Comparison of ENCODE assay signal across 24 cellular contexts in genomic region chr7:35492451-35493175, GRCh38.
"Had no signal": no experiment of that assay in that cellular context is flagged by ENCODE, and none has a peak within 500 bp of the region (broad histone marks: within the 10 kb centered on the region; RNA-seq: fewer than 3 reads in every experiment).

No MANE protein-coding gene starts in this region.

- H3K4me1 Mint-ChIP-seq: activated naive CD4-positive, alpha-beta T cell treated with anti-CD3 and anti-CD28 coated beads, Interleukin-2, amount 50 U/mL, for 24 hours; immature natural killer cell had no signal

- DNase-seq: activated CD4-positive, alpha-beta T cell treated with anti-CD3 and anti-CD28 coated beads, Interleukin-2, amount 10 ng/mL, durations not matched to agents 7 days and 5 days; activated CD4-positive, CD25-positive, alpha-beta regulatory T cell treated with anti-CD3 and anti-CD28 coated beads, Interleukin-2, amount 50 U/mL, for 72 hours; activated CD8-positive, alpha-beta memory T cell treated with anti-CD3 and anti-CD28 coated beads, Interleukin-2, amount 10 ng/mL, durations not matched to agents 7 days and 5 days; activated CD8-positive, alpha-beta T cell treated with anti-CD3 and anti-CD28 coated beads for 36 hours; activated gamma-delta T cell treated with Interleukin-2 at 50 U/mL for 16 hours; activated T-cell treated with anti-CD3 and anti-CD28 coated beads for 4 hours; anterior cingulate cortex; body of pancreas; caudate nucleus; effector CD4-positive, alpha-beta T cell; erythroblast; foreskin keratinocyte; immature natural killer cell; kidney glomerular epithelial cell; stimulated activated CD4-positive, alpha-beta T cell treated with anti-CD3 and anti-CD28 coated beads, Interleukin-4, amount 100 ng/mL, for 1 hour; stimulated activated naive CD4-positive, alpha-beta T cell; testis had no signal

- H3K4me3 Mint-ChIP-seq: activated CD4-positive, alpha-beta T cell treated with anti-CD3 and anti-CD28 coated beads, Interleukin-2, amount 10 ng/mL, durations not matched to agents 7 days and 5 days; activated CD8-positive, alpha-beta memory T cell treated with anti-CD3 and anti-CD28 coated beads, Interleukin-2, amount 10 ng/mL, durations not matched to agents 7 days and 5 days; activated CD8-positive, alpha-beta T cell treated with anti-CD3 and anti-CD28 coated beads for 36 hours; activated naive CD4-positive, alpha-beta T cell treated with anti-CD3 and anti-CD28 coated beads, Interleukin-2, amount 50 U/mL, for 24 hours; activated T-helper 1 cell treated with anti-CD3 and anti-CD28 coated beads, Interleukin-12 subunit alpha, Interleukin-12 subunit beta, Interleukin-2, Interleukin-4 antibody, amounts not matched to agents 30 ng/mL and 10 ng/mL and 1 ng/mL, durations not matched to agents 14 hours and 24 hours and 36 hours; dendritic cell treated with granulocyte-macrophage colony-stimulating factor and Interleukin-4, amounts not matched to agents 40 ng/mL and 50 ng/mL, for 4 days; immature natural killer cell; memory B cell; natural killer cell treated with Interleukin-12 subunit alpha and Interleukin-12 subunit beta and Interleukin-15 and Interleukin-18, amount 100 ng/mL, for 72 hours; T-helper 2 cell treated with Interferon-gamma antibody and Interleukin-4, amounts not matched to agents 5 μg/mL and 100 μg/mL, for 36 hours; type B pancreatic cell had no signal

- H3K27me3 Mint-ChIP-seq: activated naive CD4-positive, alpha-beta T cell treated with anti-CD3 and anti-CD28 coated beads, Interleukin-2, amount 50 U/mL, for 24 hours had no signal

- ATAC-seq: activated CD8-positive, alpha-beta memory T cell treated with anti-CD3 and anti-CD28 coated beads, Interleukin-2, amount 10 ng/mL, durations not matched to agents 7 days and 5 days; activated CD8-positive, alpha-beta T cell treated with anti-CD3 and anti-CD28 coated beads for 36 hours; body of pancreas; foreskin keratinocyte; natural killer cell treated with Interleukin-12 subunit alpha and Interleukin-12 subunit beta and Interleukin-15 and Interleukin-18, amount 100 ng/mL, for 72 hours had no signal

- H3K27ac Mint-ChIP-seq: activated CD4-positive, alpha-beta T cell treated with anti-CD3 and anti-CD28 coated beads, Interleukin-2, amount 10 ng/mL, durations not matched to agents 7 days and 5 days; activated CD8-positive, alpha-beta memory T cell treated with anti-CD3 and anti-CD28 coated beads, Interleukin-2, amount 10 ng/mL, durations not matched to agents 7 days and 5 days; activated CD8-positive, alpha-beta T cell treated with anti-CD3 and anti-CD28 coated beads for 36 hours; activated naive CD4-positive, alpha-beta T cell treated with anti-CD3 and anti-CD28 coated beads, Interleukin-2, amount 50 U/mL, for 24 hours; activated T-helper 1 cell treated with anti-CD3 and anti-CD28 coated beads, Interleukin-12 subunit alpha, Interleukin-12 subunit beta, Interleukin-2, Interleukin-4 antibody, amounts not matched to agents 30 ng/mL and 10 ng/mL and 1 ng/mL, durations not matched to agents 14 hours and 24 hours and 36 hours; dendritic cell treated with granulocyte-macrophage colony-stimulating factor and Interleukin-4, amounts not matched to agents 40 ng/mL and 50 ng/mL, for 4 days; immature natural killer cell; memory B cell; natural killer cell treated with Interleukin-12 subunit alpha and Interleukin-12 subunit beta and Interleukin-15 and Interleukin-18, amount 100 ng/mL, for 72 hours; T-helper 2 cell treated with Interferon-gamma antibody and Interleukin-4, amounts not matched to agents 5 μg/mL and 100 μg/mL, for 36 hours; type B pancreatic cell had no signal

- H3K9me3 Mint-ChIP-seq: activated CD4-positive, alpha-beta T cell treated with anti-CD3 and anti-CD28 coated beads, Interleukin-2, amount 10 ng/mL, durations not matched to agents 7 days and 5 days; activated CD8-positive, alpha-beta T cell treated with anti-CD3 and anti-CD28 coated beads for 36 hours; activated naive CD4-positive, alpha-beta T cell treated with anti-CD3 and anti-CD28 coated beads, Interleukin-2, amount 50 U/mL, for 24 hours; activated T-helper 1 cell treated with anti-CD3 and anti-CD28 coated beads, Interleukin-12 subunit alpha, Interleukin-12 subunit beta, Interleukin-2, Interleukin-4 antibody, amounts not matched to agents 30 ng/mL and 10 ng/mL and 1 ng/mL, durations not matched to agents 14 hours and 24 hours and 36 hours; memory B cell; natural killer cell treated with Interleukin-12 subunit alpha and Interleukin-12 subunit beta and Interleukin-15 and Interleukin-18, amount 100 ng/mL, for 72 hours; T-helper 2 cell treated with Interferon-gamma antibody and Interleukin-4, amounts not matched to agents 5 μg/mL and 100 μg/mL, for 36 hours; type B pancreatic cell had no signal

- H3K36me3 Mint-ChIP-seq: activated CD8-positive, alpha-beta memory T cell treated with anti-CD3 and anti-CD28 coated beads, Interleukin-2, amount 10 ng/mL, durations not matched to agents 7 days and 5 days; activated naive CD4-positive, alpha-beta T cell treated with anti-CD3 and anti-CD28 coated beads, Interleukin-2, amount 50 U/mL, for 24 hours; immature natural killer cell; natural killer cell treated with Interleukin-12 subunit alpha and Interleukin-12 subunit beta and Interleukin-15 and Interleukin-18, amount 100 ng/mL, for 72 hours; type B pancreatic cell had no signal
